ENCODE assay signal across 1 cellular context in the genomic region with DNA sequence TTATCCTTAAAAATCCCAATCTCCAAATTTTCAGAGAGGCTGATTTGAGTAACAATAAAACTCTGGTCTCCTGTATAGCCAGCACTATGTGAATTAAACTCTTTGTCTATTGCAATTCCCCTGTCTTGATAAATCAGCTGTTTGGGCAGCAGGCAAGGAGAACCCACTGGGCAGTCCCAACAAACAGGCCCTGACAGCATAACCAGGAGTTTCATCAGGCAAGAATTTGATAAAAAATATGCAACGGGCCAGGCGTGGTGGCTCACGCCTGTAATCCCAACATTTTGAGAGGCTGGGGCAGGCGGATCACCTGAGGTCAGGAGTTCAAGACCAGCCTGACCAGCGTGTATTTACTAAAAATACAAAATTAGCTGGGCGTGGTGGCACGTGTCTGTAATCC.
TF ChIP-seq lines count a peak whose summit lies in the region.

No MANE protein-coding gene starts in this region.

TF ChIP-seq in GM23338, 12 proteins besides CTCF, POLR2A, EP300 and RAD21:
- TF ChIP-seq, protein P1, sequence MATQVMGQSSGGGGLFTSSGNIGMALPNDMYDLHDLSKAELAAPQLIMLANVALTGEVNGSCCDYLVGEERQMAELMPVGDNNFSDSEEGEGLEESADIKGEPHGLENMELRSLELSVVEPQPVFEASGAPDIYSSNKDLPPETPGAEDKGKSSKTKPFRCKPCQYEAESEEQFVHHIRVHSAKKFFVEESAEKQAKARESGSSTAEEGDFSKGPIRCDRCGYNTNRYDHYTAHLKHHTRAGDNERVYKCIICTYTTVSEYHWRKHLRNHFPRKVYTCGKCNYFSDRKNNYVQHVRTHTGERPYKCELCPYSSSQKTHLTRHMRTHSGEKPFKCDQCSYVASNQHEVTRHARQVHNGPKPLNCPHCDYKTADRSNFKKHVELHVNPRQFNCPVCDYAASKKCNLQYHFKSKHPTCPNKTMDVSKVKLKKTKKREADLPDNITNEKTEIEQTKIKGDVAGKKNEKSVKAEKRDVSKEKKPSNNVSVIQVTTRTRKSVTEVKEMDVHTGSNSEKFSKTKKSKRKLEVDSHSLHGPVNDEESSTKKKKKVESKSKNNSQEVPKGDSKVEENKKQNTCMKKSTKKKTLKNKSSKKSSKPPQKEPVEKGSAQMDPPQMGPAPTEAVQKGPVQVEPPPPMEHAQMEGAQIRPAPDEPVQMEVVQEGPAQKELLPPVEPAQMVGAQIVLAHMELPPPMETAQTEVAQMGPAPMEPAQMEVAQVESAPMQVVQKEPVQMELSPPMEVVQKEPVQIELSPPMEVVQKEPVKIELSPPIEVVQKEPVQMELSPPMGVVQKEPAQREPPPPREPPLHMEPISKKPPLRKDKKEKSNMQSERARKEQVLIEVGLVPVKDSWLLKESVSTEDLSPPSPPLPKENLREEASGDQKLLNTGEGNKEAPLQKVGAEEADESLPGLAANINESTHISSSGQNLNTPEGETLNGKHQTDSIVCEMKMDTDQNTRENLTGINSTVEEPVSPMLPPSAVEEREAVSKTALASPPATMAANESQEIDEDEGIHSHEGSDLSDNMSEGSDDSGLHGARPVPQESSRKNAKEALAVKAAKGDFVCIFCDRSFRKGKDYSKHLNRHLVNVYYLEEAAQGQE (IDR thresholded peaks at IDR 0.05; ENCODE audit: unreplicated experiment): no peak
- TF ChIP-seq JUNB (IDR thresholded peaks at IDR 0.05; ENCODE audit: unreplicated experiment) (no peak), ZNF114 (CRISPR knock-in tag; IDR thresholded peaks at IDR 0.05) (no peak), CREB1 (CRISPR knock-in tag; IDR thresholded peaks at IDR 0.05; ENCODE audit: low read depth) (no peak)
- TF ChIP-seq, protein P2, sequence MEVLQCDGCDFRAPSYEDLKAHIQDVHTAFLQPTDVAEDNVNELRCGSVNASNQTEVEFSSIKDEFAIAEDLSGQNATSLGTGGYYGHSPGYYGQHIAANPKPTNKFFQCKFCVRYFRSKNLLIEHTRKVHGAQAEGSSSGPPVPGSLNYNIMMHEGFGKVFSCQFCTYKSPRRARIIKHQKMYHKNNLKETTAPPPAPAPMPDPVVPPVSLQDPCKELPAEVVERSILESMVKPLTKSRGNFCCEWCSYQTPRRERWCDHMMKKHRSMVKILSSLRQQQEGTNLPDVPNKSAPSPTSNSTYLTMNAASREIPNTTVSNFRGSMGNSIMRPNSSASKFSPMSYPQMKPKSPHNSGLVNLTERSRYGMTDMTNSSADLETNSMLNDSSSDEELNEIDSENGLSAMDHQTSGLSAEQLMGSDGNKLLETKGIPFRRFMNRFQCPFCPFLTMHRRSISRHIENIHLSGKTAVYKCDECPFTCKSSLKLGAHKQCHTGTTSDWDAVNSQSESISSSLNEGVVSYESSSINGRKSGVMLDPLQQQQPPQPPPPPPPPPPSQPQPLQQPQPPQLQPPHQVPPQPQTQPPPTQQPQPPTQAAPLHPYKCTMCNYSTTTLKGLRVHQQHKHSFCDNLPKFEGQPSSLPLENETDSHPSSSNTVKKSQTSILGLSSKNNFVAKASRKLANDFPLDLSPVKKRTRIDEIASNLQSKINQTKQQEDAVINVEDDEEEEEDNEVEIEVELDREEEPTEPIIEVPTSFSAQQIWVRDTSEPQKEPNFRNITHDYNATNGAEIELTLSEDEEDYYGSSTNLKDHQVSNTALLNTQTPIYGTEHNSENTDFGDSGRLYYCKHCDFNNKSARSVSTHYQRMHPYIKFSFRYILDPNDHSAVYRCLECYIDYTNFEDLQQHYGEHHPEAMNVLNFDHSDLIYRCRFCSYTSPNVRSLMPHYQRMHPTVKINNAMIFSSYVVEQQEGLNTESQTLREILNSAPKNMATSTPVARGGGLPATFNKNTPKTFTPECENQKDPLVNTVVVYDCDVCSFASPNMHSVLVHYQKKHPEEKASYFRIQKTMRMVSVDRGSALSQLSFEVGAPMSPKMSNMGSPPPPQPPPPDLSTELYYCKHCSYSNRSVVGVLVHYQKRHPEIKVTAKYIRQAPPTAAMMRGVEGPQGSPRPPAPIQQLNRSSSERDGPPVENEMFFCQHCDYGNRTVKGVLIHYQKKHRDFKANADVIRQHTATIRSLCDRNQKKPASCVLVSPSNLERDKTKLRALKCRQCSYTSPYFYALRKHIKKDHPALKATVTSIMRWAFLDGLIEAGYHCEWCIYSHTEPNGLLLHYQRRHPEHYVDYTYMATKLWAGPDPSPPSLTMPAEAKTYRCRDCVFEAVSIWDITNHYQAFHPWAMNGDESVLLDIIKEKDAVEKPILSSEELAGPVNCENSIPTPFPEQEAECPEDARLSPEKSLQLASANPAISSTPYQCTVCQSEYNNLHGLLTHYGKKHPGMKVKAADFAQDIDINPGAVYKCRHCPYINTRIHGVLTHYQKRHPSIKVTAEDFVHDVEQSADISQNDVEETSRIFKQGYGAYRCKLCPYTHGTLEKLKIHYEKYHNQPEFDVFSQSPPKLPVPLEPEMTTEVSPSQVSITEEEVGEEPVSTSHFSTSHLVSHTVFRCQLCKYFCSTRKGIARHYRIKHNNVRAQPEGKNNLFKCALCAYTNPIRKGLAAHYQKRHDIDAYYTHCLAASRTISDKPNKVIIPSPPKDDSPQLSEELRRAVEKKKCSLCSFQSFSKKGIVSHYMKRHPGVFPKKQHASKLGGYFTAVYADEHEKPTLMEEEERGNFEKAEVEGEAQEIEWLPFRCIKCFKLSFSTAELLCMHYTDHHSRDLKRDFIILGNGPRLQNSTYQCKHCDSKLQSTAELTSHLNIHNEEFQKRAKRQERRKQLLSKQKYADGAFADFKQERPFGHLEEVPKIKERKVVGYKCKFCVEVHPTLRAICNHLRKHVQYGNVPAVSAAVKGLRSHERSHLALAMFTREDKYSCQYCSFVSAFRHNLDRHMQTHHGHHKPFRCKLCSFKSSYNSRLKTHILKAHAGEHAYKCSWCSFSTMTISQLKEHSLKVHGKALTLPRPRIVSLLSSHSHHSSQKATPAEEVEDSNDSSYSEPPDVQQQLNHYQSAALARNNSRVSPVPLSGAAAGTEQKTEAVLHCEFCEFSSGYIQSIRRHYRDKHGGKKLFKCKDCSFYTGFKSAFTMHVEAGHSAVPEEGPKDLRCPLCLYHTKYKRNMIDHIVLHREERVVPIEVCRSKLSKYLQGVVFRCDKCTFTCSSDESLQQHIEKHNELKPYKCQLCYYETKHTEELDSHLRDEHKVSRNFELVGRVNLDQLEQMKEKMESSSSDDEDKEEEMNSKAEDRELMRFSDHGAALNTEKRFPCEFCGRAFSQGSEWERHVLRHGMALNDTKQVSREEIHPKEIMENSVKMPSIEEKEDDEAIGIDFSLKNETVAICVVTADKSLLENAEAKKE (CRISPR knock-in tag; IDR thresholded peaks at IDR 0.05): no peak
